2 cellular contexts compared by ENCODE assay signal in the genomic region with DNA sequence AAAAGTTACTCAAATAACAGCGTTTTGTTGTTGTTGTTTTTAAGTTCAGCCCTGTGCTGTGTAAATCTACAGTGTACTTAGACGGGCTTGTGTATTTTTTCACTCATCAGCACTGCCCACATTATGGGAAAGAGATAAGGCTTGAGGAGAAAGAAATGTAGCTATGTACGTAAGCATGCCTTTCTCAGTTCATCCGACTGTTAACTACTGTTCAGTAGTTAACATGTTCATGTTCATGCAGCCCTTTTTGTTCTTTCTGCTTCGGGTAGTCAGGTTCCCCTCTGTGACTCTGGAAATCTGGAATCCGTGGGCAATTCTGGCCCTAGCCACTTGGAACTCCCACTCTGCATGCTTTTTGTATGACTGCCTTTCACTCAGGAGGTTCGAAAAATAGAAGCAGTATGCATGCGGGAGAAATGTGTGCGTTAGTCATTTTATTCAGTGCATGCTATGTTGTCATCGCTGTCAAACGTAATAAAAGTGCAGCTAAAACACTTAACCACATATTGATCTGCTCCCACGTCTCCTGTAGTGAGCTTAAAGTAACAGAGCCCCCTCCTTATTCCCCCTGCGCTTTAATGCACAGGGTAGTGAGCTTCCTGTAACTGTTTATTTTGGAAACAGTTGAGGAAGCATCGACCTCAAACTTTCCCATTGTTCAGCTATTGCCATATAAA.
TF ChIP-seq lines count a peak whose summit lies in the region.

No MANE protein-coding gene starts in this region.

TF ChIP-seq in IMR-90, 13 proteins besides CTCF, POLR2A, EP300 and RAD21 (continued from another document):
- TF ChIP-seq ELK1 (IDR thresholded peaks at IDR 0.05; ENCODE audit: borderline replicate concordance, low read depth, low read length) (no peak), CHD1 (IDR thresholded peaks at IDR 0.05; ENCODE audit: low read depth, low read length) (no peak), BHLHE40 (IDR thresholded peaks at IDR 0.05; ENCODE audit: low read depth, low read length) (0 out of 2 replicates have a peak, but pooled peaks have one; percentile 30), FOS (IDR thresholded peaks at IDR 0.05; ENCODE audit: low read depth, low read length) (peak; percentile 58), MXI1 (IDR thresholded peaks at IDR 0.05; ENCODE audit: borderline replicate concordance, low read depth, low read length) (peak; percentile 80), MAFK (IDR thresholded peaks at IDR 0.05; ENCODE audit: low read depth, low read length) (peak; percentile 0; the same call in 1 of the 2 replicates), SMC3 (IDR thresholded peaks at IDR 0.05; ENCODE audit: low read depth, low read length) (no peak), RFX5 (IDR thresholded peaks at IDR 0.05; ENCODE audit: low read depth, low read length) (no peak), MAZ (IDR thresholded peaks at IDR 0.05; ENCODE audit: borderline replicate concordance, low read depth, low read length) (no peak)
- TF ChIP-seq, protein P1, sequence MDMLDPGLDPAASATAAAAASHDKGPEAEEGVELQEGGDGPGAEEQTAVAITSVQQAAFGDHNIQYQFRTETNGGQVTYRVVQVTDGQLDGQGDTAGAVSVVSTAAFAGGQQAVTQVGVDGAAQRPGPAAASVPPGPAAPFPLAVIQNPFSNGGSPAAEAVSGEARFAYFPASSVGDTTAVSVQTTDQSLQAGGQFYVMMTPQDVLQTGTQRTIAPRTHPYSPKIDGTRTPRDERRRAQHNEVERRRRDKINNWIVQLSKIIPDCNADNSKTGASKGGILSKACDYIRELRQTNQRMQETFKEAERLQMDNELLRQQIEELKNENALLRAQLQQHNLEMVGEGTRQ (IDR thresholded peaks at IDR 0.05; ENCODE audit: low read depth, low read length) = no peak
TF ChIP-seq in IMR-90: peak in this region for 6.

TF ChIP-seq in SK-N-SH, 30 proteins besides CTCF, POLR2A, EP300 and RAD21 (continued from another document):
- TF ChIP-seq ZBTB33 (IDR thresholded peaks at IDR 0.05; ENCODE audit: borderline replicate concordance, low read depth) (no peak), ELF1 (IDR thresholded peaks at IDR 0.05) (no peak), JUND (IDR thresholded peaks at IDR 0.05) (no peak), RXRA (IDR thresholded peaks at IDR 0.05; ENCODE audit: borderline replicate concordance, low read depth) (no peak), GATA2 (CRISPR knock-in tag; IDR thresholded peaks at IDR 0.05) (no peak), MXI1 (IDR thresholded peaks at IDR 0.05; ENCODE audit: low read depth, low read length) (no peak), POLR2AphosphoS5 (IDR thresholded peaks at IDR 0.05; ENCODE audit: low read depth, low read length) (no peak), EZH2phosphoT487 (IDR thresholded peaks at IDR 0.05; ENCODE audit: borderline replicate concordance, low read depth) (no peak), PBX3 (IDR thresholded peaks at IDR 0.05) (no peak), CHD2 (IDR thresholded peaks at IDR 0.05; ENCODE audit: low read length, partially characterized antibody) (no peak), NRF1 (IDR thresholded peaks at IDR 0.05; ENCODE audit: low read depth, low read length) (no peak), IRF3 (IDR thresholded peaks at IDR 0.05; ENCODE audit: low read depth, low read length) (no peak), FOXJ3 (CRISPR knock-in tag; IDR thresholded peaks at IDR 0.05) (no peak), RCOR1 (IDR thresholded peaks at IDR 0.05; ENCODE audit: low read length) (no peak), REST (IDR thresholded peaks at IDR 0.05; ENCODE audit: low read depth, low read length) (no peak), TEAD4 (IDR thresholded peaks at IDR 0.05; ENCODE audit: borderline replicate concordance, insufficient read depth) (no peak), YY1 (IDR thresholded peaks at IDR 0.05; ENCODE audit: low read depth) (no peak)
TF ChIP-seq in SK-N-SH: peak in this region for 0.
